8 cellular contexts compared by ENCODE assay signal in genomic region chr3:193971268-193971751, GRCh38.
DNase-seq lines count a peak whose midpoint lies in the region; ATAC-seq and TF ChIP-seq lines count a peak whose summit lies in the region.

No MANE protein-coding gene starts in this region.

- H3K36me3 ChIP-seq in prostate gland, result no peaks in the 10 kb centered on the region
- H3K36me3 ChIP-seq in spleen, result no peaks in the 10 kb centered on the region

- DNase-seq in activated naive CD8-positive, alpha-beta T cell treated with anti-CD3 and anti-CD28 coated beads, Interleukin-2, amount 50 U/mL, for 24 hours, result no peak
- DNase-seq in prostate gland (ENCODE audit: low spot score) (peak; percentile 38), NCI-H524 treated with DMSO at 0.1 percent for 48 hours (lab: John Stamatoyannopoulos, UW) (no peak), spleen (no peak), DMS79 treated with DMSO at 0.1 percent for 48 hours (lab: John Stamatoyannopoulos, UW) (no peak)
- no peak for DNase-seq in stimulated activated CD4-positive, alpha-beta T cell treated with anti-CD3 and anti-CD28 coated beads, Interleukin-15, amount 100 ng/mL, for 24 hours

- peaks cover 56% of the 10 kb centered on the region for H3K27me3 Mint-ChIP-seq in activated naive CD8-positive, alpha-beta T cell treated with anti-CD3 and anti-CD28 coated beads, Interleukin-2, amount 50 U/mL, for 24 hours

- H3K4me1 ChIP-seq in prostate gland (replicated peaks) (no peaks in the 10 kb centered on the region), spleen (peaks cover 8 to 27% (median 17%) of the 10 kb centered on the region in 6 donors)

- H3K27ac ChIP-seq in prostate gland (no peak overlapping the region), spleen (no peak overlapping the region)

- H3K4me3 Mint-ChIP-seq in activated naive CD8-positive, alpha-beta T cell treated with anti-CD3 and anti-CD28 coated beads, Interleukin-2, amount 50 U/mL, for 24 hours, result peak overlapping the region; percentile 27

- WGBS in prostate gland, result 61% methylated on average over 8 of the region's 8 CpGs
- WGBS in spleen, 5 donors, result 24 to 48% (median 37%) methylated on average over 8 of the region's 8 CpGs

- peak; percentile 65 for ATAC-seq in GM18870 (IDR thresholded peaks at IDR 0.05; ENCODE audit: unreplicated experiment)
- peak; percentile 56 for ATAC-seq in HG03103 (IDR thresholded peaks at IDR 0.05; ENCODE audit: low read depth, unreplicated experiment)
- peak; percentile 76 for ATAC-seq in activated naive CD8-positive, alpha-beta T cell treated with anti-CD3 and anti-CD28 coated beads, Interleukin-2, amount 50 U/mL, for 24 hours

- H3K9me3 Mint-ChIP-seq in activated naive CD8-positive, alpha-beta T cell treated with anti-CD3 and anti-CD28 coated beads, Interleukin-2, amount 50 U/mL, for 24 hours, result no peaks in the 10 kb centered on the region

- H3K4me3 ChIP-seq in prostate gland (no peak overlapping the region), spleen (peak overlapping the region in 1 of 8 donors; percentile 12)

- TF ChIP-seq POLR2A in prostate gland (IDR thresholded peaks at IDR 0.05), result no peak
- TF ChIP-seq POLR2A in spleen (IDR thresholded peaks at IDR 0.05), result no peak

- intact Hi-C loops in prostate gland (cut with DNase I), result no loop called here
- intact Hi-C loops in spleen (cut with DNase I; ENCODE audit: low total_unique reads), result no loop called here

- H3K36me3 Mint-ChIP-seq in activated naive CD8-positive, alpha-beta T cell treated with anti-CD3 and anti-CD28 coated beads, Interleukin-2, amount 50 U/mL, for 24 hours (ENCODE audit: low read depth), result no peaks in the 10 kb centered on the region

- peaks cover 20% of the 10 kb centered on the region for H3K4me1 Mint-ChIP-seq in activated naive CD8-positive, alpha-beta T cell treated with anti-CD3 and anti-CD28 coated beads, Interleukin-2, amount 50 U/mL, for 24 hours

- H3K9me3 ChIP-seq in prostate gland (no peaks in the 10 kb centered on the region), spleen (no peaks in the 10 kb centered on the region)

- TF ChIP-seq CTCF in prostate gland (IDR thresholded peaks at IDR 0.05) (no peak), spleen (IDR thresholded peaks at IDR 0.05 in 8 of 11, conservative IDR thresholded peaks at IDR 0.05 in 3 of 11) (no peak)

- H3K27me3 ChIP-seq in prostate gland (replicated peaks; ENCODE audit: insufficient read depth) (no peaks in the 10 kb centered on the region), spleen (replicated peaks in 1 of 7) (peaks cover 0 to 10% (median 0%) of the 10 kb centered on the region in 7 donors)

- H3K27ac Mint-ChIP-seq in activated naive CD8-positive, alpha-beta T cell treated with anti-CD3 and anti-CD28 coated beads, Interleukin-2, amount 50 U/mL, for 24 hours, result peak overlapping the region; percentile 52
